Comparison of ENCODE assay signal across 1 cellular context in the genomic region with DNA sequence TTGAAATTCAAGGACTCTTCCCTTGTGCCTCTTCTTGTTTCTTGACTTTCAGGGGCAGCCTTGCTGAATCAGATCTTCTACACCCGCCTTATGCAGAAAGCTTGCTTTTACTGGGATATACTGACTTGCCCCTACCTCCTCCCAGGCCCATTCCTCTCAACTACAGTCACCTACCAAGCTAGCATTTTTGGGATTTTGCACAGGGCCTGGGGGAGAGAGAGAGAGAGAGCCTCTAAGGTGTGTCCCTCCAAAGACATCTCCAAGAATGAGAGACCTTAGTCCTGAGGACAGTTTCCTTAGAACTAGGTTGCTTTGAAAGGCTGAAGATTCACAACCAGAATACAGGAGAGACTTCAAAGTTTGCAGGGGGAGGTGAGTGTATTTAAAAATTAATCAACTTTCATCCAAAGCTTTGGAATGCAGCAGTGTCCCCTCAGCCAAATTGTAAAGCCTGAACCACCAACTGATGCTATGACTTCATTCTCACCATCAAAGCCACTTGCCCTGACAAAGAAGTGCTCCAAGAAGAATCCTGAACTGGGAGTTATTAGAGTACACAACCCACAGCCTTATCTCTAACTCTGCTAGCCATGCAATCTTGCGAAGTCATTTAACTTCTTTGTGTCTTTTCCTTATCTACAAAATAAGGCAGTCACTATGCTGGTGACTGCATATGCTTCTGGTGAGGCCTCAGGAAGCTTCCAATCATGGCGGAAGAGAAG.
A peak's percentile ranks its signal among the peaks of the same experiment; 100 is the strongest.
TF ChIP-seq lines count a peak whose summit lies in the region.

No MANE protein-coding gene starts in this region.

TF ChIP-seq in K562, 482 proteins besides CTCF, POLR2A, EP300 and RAD21 (continued from another document):
- TF ChIP-seq ZNF347 (CRISPR knock-in tag; IDR thresholded peaks at IDR 0.05; ENCODE audit: low read depth): no peak
- TF ChIP-seq C11orf30 (IDR thresholded peaks at IDR 0.05; ENCODE audit: low read depth): peak; percentile 49
- TF ChIP-seq NFIX (CRISPR knock-in tag; IDR thresholded peaks at IDR 0.05; ENCODE audit: low read depth): no peak
- TF ChIP-seq, protein P1, sequence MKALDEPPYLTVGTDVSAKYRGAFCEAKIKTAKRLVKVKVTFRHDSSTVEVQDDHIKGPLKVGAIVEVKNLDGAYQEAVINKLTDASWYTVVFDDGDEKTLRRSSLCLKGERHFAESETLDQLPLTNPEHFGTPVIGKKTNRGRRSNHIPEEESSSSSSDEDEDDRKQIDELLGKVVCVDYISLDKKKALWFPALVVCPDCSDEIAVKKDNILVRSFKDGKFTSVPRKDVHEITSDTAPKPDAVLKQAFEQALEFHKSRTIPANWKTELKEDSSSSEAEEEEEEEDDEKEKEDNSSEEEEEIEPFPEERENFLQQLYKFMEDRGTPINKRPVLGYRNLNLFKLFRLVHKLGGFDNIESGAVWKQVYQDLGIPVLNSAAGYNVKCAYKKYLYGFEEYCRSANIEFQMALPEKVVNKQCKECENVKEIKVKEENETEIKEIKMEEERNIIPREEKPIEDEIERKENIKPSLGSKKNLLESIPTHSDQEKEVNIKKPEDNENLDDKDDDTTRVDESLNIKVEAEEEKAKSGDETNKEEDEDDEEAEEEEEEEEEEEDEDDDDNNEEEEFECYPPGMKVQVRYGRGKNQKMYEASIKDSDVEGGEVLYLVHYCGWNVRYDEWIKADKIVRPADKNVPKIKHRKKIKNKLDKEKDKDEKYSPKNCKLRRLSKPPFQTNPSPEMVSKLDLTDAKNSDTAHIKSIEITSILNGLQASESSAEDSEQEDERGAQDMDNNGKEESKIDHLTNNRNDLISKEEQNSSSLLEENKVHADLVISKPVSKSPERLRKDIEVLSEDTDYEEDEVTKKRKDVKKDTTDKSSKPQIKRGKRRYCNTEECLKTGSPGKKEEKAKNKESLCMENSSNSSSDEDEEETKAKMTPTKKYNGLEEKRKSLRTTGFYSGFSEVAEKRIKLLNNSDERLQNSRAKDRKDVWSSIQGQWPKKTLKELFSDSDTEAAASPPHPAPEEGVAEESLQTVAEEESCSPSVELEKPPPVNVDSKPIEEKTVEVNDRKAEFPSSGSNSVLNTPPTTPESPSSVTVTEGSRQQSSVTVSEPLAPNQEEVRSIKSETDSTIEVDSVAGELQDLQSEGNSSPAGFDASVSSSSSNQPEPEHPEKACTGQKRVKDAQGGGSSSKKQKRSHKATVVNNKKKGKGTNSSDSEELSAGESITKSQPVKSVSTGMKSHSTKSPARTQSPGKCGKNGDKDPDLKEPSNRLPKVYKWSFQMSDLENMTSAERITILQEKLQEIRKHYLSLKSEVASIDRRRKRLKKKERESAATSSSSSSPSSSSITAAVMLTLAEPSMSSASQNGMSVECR (CRISPR knock-in tag; IDR thresholded peaks at IDR 0.05): no peak
- TF ChIP-seq, protein P2, sequence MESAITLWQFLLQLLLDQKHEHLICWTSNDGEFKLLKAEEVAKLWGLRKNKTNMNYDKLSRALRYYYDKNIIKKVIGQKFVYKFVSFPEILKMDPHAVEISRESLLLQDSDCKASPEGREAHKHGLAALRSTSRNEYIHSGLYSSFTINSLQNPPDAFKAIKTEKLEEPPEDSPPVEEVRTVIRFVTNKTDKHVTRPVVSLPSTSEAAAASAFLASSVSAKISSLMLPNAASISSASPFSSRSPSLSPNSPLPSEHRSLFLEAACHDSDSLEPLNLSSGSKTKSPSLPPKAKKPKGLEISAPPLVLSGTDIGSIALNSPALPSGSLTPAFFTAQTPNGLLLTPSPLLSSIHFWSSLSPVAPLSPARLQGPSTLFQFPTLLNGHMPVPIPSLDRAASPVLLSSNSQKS (CRISPR knock-in tag; IDR thresholded peaks at IDR 0.05): no peak
- TF ChIP-seq KLF10 (CRISPR knock-in tag; IDR thresholded peaks at IDR 0.05): no peak
- peak; percentile 90 for TF ChIP-seq DPF2 (IDR thresholded peaks at IDR 0.05)
- no peak for TF ChIP-seq SAP30 (IDR thresholded peaks at IDR 0.05; ENCODE audit: borderline replicate concordance, insufficient read depth, low read depth, low read length, poor library complexity, severe bottlenecking)
- TF ChIP-seq PTBP1 (IDR thresholded peaks at IDR 0.05; ENCODE audit: low read depth, low read length): no peak
- TF ChIP-seq NCOA2 (IDR thresholded peaks at IDR 0.05; ENCODE audit: partially characterized antibody in 2 of 2): no peak
- TF ChIP-seq, protein P3, sequence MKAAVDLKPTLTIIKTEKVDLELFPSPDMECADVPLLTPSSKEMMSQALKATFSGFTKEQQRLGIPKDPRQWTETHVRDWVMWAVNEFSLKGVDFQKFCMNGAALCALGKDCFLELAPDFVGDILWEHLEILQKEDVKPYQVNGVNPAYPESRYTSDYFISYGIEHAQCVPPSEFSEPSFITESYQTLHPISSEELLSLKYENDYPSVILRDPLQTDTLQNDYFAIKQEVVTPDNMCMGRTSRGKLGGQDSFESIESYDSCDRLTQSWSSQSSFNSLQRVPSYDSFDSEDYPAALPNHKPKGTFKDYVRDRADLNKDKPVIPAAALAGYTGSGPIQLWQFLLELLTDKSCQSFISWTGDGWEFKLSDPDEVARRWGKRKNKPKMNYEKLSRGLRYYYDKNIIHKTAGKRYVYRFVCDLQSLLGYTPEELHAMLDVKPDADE (conservative IDR thresholded peaks at IDR 0.05; ENCODE audit: control insufficient read depth, low read depth, low read length): no peak
- TF ChIP-seq, protein P4, sequence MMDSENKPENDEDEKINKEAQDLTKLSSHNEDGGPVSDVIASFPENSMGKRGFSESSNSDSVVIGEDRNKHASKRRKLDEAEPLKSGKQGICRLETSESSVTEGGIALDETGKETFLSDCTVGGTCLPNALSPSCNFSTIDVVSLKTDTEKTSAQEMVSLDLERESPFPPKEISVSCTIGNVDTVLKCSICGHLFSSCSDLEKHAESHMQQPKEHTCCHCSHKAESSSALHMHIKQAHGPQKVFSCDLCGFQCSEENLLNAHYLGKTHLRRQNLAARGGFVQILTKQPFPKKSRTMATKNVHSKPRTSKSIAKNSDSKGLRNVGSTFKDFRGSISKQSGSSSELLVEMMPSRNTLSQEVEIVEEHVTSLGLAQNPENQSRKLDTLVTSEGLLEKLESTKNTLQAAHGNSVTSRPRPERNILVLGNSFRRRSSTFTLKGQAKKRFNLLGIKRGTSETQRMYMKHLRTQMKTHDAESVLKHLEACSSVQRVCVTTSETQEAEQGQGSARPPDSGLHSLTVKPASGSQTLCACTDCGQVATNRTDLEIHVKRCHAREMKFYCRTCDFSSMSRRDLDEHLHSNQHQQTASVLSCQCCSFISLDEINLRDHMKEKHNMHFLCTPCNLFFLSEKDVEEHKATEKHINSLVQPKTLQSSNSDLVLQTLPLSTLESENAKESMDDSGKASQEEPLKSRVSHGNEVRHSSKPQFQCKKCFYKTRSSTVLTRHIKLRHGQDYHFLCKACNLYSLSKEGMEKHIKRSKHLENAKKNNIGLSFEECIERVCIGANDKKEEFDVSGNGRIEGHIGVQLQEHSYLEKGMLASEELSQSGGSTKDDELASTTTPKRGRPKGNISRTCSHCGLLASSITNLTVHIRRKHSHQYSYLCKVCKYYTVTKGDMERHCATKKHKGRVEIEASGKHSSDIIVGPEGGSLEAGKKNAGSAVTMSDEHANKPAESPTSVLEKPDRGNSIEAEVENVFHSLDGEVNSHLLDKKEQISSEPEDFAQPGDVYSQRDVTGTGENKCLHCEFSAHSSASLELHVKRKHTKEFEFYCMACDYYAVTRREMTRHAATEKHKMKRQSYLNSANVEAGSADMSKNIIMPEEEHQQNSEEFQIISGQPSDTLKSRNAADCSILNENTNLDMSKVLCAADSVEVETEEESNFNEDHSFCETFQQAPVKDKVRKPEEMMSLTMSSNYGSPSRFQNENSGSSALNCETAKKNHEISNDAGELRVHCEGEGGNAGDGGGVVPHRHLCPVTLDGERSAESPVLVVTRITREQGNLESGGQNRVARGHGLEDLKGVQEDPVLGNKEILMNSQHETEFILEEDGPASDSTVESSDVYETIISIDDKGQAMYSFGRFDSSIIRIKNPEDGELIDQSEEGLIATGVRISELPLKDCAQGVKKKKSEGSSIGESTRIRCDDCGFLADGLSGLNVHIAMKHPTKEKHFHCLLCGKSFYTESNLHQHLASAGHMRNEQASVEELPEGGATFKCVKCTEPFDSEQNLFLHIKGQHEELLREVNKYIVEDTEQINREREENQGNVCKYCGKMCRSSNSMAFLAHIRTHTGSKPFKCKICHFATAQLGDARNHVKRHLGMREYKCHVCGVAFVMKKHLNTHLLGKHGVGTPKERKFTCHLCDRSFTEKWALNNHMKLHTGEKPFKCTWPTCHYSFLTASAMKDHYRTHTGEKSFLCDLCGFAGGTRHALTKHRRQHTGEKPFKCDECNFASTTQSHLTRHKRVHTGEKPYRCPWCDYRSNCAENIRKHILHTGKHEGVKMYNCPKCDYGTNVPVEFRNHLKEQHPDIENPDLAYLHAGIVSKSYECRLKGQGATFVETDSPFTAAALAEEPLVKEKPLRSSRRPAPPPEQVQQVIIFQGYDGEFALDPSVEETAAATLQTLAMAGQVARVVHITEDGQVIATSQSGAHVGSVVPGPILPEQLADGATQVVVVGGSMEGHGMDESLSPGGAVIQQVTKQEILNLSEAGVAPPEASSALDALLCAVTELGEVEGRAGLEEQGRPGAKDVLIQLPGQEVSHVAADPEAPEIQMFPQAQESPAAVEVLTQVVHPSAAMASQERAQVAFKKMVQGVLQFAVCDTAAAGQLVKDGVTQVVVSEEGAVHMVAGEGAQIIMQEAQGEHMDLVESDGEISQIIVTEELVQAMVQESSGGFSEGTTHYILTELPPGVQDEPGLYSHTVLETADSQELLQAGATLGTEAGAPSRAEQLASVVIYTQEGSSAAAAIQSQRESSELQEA (IDR thresholded peaks at IDR 0.05; ENCODE audit: low read depth): no peak
- no peak for TF ChIP-seq MCM3 (IDR thresholded peaks at IDR 0.05)
- TF ChIP-seq ZNF586 (CRISPR knock-in tag; conservative IDR thresholded peaks at IDR 0.05): no peak
- TF ChIP-seq, protein P5, sequence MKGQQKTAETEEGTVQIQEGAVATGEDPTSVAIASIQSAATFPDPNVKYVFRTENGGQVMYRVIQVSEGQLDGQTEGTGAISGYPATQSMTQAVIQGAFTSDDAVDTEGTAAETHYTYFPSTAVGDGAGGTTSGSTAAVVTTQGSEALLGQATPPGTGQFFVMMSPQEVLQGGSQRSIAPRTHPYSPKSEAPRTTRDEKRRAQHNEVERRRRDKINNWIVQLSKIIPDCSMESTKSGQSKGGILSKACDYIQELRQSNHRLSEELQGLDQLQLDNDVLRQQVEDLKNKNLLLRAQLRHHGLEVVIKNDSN (CRISPR knock-in tag; IDR thresholded peaks at IDR 0.05): no peak
- 0 out of 2 replicates have a peak, but pooled peaks have one; percentile 47 for TF ChIP-seq LEF1 (IDR thresholded peaks at IDR 0.05)
- TF ChIP-seq SMARCA4 (IDR thresholded peaks at IDR 0.05): peak; percentile 79
- peak; percentile 76; the same call in 1 of the 2 replicates for TF ChIP-seq TCF7 (IDR thresholded peaks at IDR 0.05; ENCODE audit: borderline replicate concordance)
- TF ChIP-seq ARHGAP35 (IDR thresholded peaks at IDR 0.05; ENCODE audit: partially characterized antibody): no peak
- no peak for TF ChIP-seq CREB1 (IDR thresholded peaks at IDR 0.05)
- no peak for TF ChIP-seq CREB1 (CRISPR knock-in tag; IDR thresholded peaks at IDR 0.05)
- TF ChIP-seq ZNF3 (CRISPR knock-in tag; IDR thresholded peaks at IDR 0.05): no peak
- TF ChIP-seq, protein P6, sequence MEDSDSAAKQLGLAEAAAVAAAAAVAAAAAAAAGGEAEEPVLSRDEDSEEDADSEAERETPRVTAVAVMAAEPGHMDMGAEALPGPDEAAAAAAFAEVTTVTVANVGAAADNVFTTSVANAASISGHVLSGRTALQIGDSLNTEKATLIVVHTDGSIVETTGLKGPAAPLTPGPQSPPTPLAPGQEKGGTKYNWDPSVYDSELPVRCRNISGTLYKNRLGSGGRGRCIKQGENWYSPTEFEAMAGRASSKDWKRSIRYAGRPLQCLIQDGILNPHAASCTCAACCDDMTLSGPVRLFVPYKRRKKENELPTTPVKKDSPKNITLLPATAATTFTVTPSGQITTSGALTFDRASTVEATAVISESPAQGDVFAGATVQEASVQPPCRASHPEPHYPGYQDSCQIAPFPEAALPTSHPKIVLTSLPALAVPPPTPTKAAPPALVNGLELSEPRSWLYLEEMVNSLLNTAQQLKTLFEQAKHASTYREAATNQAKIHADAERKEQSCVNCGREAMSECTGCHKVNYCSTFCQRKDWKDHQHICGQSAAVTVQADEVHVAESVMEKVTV (CRISPR knock-in tag; IDR thresholded peaks at IDR 0.05): no peak
- TF ChIP-seq CBX8 (IDR thresholded peaks at IDR 0.05; ENCODE audit: borderline replicate concordance, extremely low read depth, low read depth, low read length, poor library complexity, severe bottlenecking): no peak
- no peak for TF ChIP-seq ZBTB8A (IDR thresholded peaks at IDR 0.05; ENCODE audit: partially characterized antibody)
- TF ChIP-seq SMC3 (conservative IDR thresholded peaks at IDR 0.05; ENCODE audit: insufficient read depth, low read depth, low read length): no peak
TF ChIP-seq in K562: peak in this region for 56.
